2 cellular contexts compared by ENCODE assay signal in genomic region chr17:79722787-79723186, GRCh38.
A peak's percentile ranks its signal among the peaks of the same experiment; 100 is the strongest.
TF ChIP-seq lines count a peak whose summit lies in the region.

No MANE protein-coding gene starts in this region.

TF ChIP-seq in HEK293, 187 proteins besides CTCF, POLR2A, EP300 and RAD21 (continued from another document):
- peak; percentile 77 for TF ChIP-seq ZSCAN4 (tag by site-specific recombination; IDR thresholded peaks at IDR 0.05)
- TF ChIP-seq PRDM1 (tag by site-specific recombination; IDR thresholded peaks at IDR 0.05): no peak

TF ChIP-seq in K562, 482 proteins besides CTCF, POLR2A, EP300 and RAD21 (continued from another document):
- TF ChIP-seq ZBTB43 (CRISPR knock-in tag; IDR thresholded peaks at IDR 0.05): peak; percentile 93
- TF ChIP-seq THAP12 (CRISPR knock-in tag; IDR thresholded peaks at IDR 0.05): 0 out of 2 replicates have a peak, but pooled peaks have one; percentile 10
- TF ChIP-seq ZC3H4 (CRISPR knock-in tag; IDR thresholded peaks at IDR 0.05; ENCODE audit: borderline replicate concordance): no peak
- no peak for TF ChIP-seq USF2 (CRISPR knock-in tag; IDR thresholded peaks at IDR 0.05)
- TF ChIP-seq MYBL2 (IDR thresholded peaks at IDR 0.05; ENCODE audit: low read depth): no peak
- TF ChIP-seq MYBL2 (CRISPR knock-in tag; IDR thresholded peaks at IDR 0.05; ENCODE audit: borderline replicate concordance): no peak
